Comparison of ENCODE assay signal across 35 cellular contexts in the genomic region with DNA sequence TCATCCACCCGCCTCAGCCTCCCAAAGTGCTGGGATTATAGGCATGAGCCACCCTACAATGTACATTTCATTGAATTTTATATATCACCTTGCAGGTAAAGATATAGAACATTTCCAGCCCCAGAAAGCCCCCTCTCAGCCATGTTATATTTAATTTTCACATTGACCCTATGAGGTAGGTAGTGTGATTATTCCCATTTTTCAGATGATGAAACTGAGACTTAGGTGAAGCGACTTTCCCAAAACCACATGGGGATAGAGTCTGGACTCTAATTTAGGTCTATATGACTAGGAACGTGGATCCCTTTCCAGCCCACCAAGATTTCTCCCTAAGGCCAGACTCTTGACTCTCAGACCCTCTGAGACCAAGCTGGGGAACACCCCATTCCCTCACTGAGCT. TPM values are rescaled to one million over a fixed set of nuclear protein-coding genes. Genes with fewer than 3 reads are reported as not detected.
"Had no signal": no experiment of that assay in that cellular context is flagged by ENCODE, and none has a peak within 500 bp of the region (broad histone marks: within the 10 kb centered on the region; RNA-seq: fewer than 3 reads in every experiment).

No MANE protein-coding gene starts in this region.

- H3K4me3 ChIP-seq: adrenal gland, ascending aorta, body of pancreas, breast epithelium, cardiac muscle cell had no signal

- H3K4me1 ChIP-seq: ascending aorta, breast epithelium had no signal

- DNase-seq: activated effector memory CD4-positive, alpha-beta T cell treated with anti-CD3 and anti-CD28 coated beads, Interleukin-2, amount 50 U/mL, for 16 hours; activated effector memory CD4-positive, alpha-beta T cell treated with Interleukin-2 at 50 U/mL for 16 hours; activated gamma-delta T cell; activated gamma-delta T cell treated with Interleukin-2 at 50 U/mL for 16 hours; activated naive CD4-positive, alpha-beta T cell; activated naive CD4-positive, alpha-beta T cell treated with anti-CD3 and anti-CD28 coated beads for 36 hours; activated naive CD4-positive, alpha-beta T cell treated with anti-CD3 and anti-CD28 coated beads, Interleukin-2, amount 10 ng/mL, durations not matched to agents 7 days and 5 days; activated naive CD4-positive, alpha-beta T cell treated with anti-CD3 and anti-CD28 coated beads, Interleukin-2, amount 50 U/mL, for 16 hours; activated naive CD4-positive, alpha-beta T cell treated with Interleukin-2 at 50 U/mL for 16 hours; activated naive CD8-positive, alpha-beta T cell treated with anti-CD3 and anti-CD28 coated beads for 36 hours; activated naive CD8-positive, alpha-beta T cell treated with anti-CD3 and anti-CD28 coated beads, Interleukin-2, amount 10 ng/mL, durations not matched to agents 7 days and 5 days; activated naive CD8-positive, alpha-beta T cell treated with anti-CD3 and anti-CD28 coated beads, Interleukin-2, amount 50 U/mL, for 24 hours; activated T-cell treated with anti-CD3 and anti-CD28 coated beads, Interleukin-2, amount 50 U/mL, for 1 hour; activated T-cell treated with anti-CD3 and anti-CD28 coated beads, Interleukin-2, amount 50 U/mL, for 24 hours; activated T-cell treated with anti-CD3 and anti-CD28 coated beads, Interleukin-2, amount 50 U/mL, for 4 hours; activated T-cell treated with anti-CD3 and anti-CD28 coated beads, Interleukin-2, amount 50 U/mL, for 48 hours; activated T-cell treated with anti-CD3 and anti-CD28 coated beads, Interleukin-2, amount 50 U/mL, for 72 hours; adrenal gland; amniotic stem cell; amygdala; anterior cingulate cortex; body of pancreas; brain microvascular endothelial cell; caudate nucleus; central memory CD4-positive, alpha-beta T cell; cerebellar nuclear complex had no signal

- FAIRE-seq: astrocyte, bronchial epithelial cell had no signal

- H3K27me3 ChIP-seq: adrenal gland, ascending aorta, body of pancreas, brain microvascular endothelial cell, cardiac muscle cell had no signal

- ATAC-seq: activated naive CD4-positive, alpha-beta T cell treated with anti-CD3 and anti-CD28 coated beads, Interleukin-2, amount 50 U/mL, for 72 hours; activated naive CD8-positive, alpha-beta T cell treated with anti-CD3 and anti-CD28 coated beads, Interleukin-2, amount 50 U/mL, for 24 hours; activated T-cell treated with anti-CD3 and anti-CD28 coated beads, Interleukin-2, amount 50 U/mL, for 4 hours; activated T-cell treated with anti-CD3 and anti-CD28 coated beads, Interleukin-2, amount 50 U/mL, for 72 hours; activated T-helper 17 cell treated with anti-CD3 and anti-CD28 coated beads, Interleukin-2, amount 50 U/mL, for 72 hours; body of pancreas had no signal

- H3K36me3 ChIP-seq: adrenal gland, ascending aorta, brain microvascular endothelial cell, breast epithelium, cardiac muscle cell had no signal

- H3K27ac ChIP-seq: adrenal gland, ascending aorta, body of pancreas, brain microvascular endothelial cell, breast epithelium, cardiac muscle cell had no signal

- H3K9me3 ChIP-seq: adrenal gland, ascending aorta, body of pancreas, breast epithelium had no signal

RNA-seq across cellular contexts. Expression of a gene that starts 43.5 kb away (rescaled TPM):
- total RNA-seq: activated naive CD4-positive, alpha-beta T cell treated with anti-CD3 and anti-CD28 coated beads for 36 hours; activated T-helper 1 cell treated with anti-CD3 and anti-CD28 coated beads, Interleukin-12 subunit alpha, Interleukin-12 subunit beta, Interleukin-2, Interleukin-4 antibody, amounts not matched to agents 30 ng/mL and 10 ng/mL and 1 ng/mL, durations not matched to agents 14 hours and 24 hours and 36 hours; bronchial epithelial cell; cardiac muscle cell; chondrocyte had no signal
- polyA plus RNA-seq: cardiac muscle cell had no signal
